Comparison of ENCODE assay signal across 11 cellular contexts in genomic region chr1:79716481-79716880, GRCh38.
DNase-seq lines count a peak whose midpoint lies in the region; ATAC-seq, FAIRE-seq and TF ChIP-seq lines count a peak whose summit lies in the region.
"Had no signal": no experiment of that assay in that cellular context is flagged by ENCODE, and none has a peak within 500 bp of the region (broad histone marks: within the 10 kb centered on the region; RNA-seq: fewer than 3 reads in every experiment).

No MANE protein-coding gene starts in this region.

- H3K27me3 Mint-ChIP-seq in astrocyte (ENCODE audit: low read depth, unreplicated experiment), result no peaks in the 10 kb centered on the region
- no peaks in the 10 kb centered on the region for H3K27me3 Mint-ChIP-seq in effector memory CD8-positive, alpha-beta T cell

- no peaks in the 10 kb centered on the region for H3K27me3 ChIP-seq in astrocyte (ENCODE audit: insufficient read depth, low read length)
- H3K27me3 ChIP-seq: thyroid gland had no signal

- no peak overlapping the region for H3K27ac ChIP-seq in astrocyte (ENCODE audit: low read depth, low read length)
- H3K27ac ChIP-seq: skin epidermis, thyroid gland had no signal

- H3K36me3 Mint-ChIP-seq in astrocyte (ENCODE audit: low read depth, unreplicated experiment), result no peaks in the 10 kb centered on the region
- no peaks in the 10 kb centered on the region for H3K36me3 Mint-ChIP-seq in effector memory CD8-positive, alpha-beta T cell (ENCODE audit: insufficient read depth)

- H4K20me1 ChIP-seq in astrocyte (ENCODE audit: insufficient read depth, low read length), result no peaks in the 10 kb centered on the region

- no peak overlapping the region for H3K4me2 ChIP-seq in astrocyte (ENCODE audit: low read length)

- no peaks in the 10 kb centered on the region for H3K9me3 ChIP-seq in astrocyte (ENCODE audit: insufficient read depth, low read depth, low read length)
- H3K9me3 ChIP-seq: thyroid gland had no signal

- peaks cover 2% of the 10 kb centered on the region for H3K4me1 Mint-ChIP-seq in astrocyte (ENCODE audit: low read depth, unreplicated experiment)
- H3K4me1 Mint-ChIP-seq in effector memory CD8-positive, alpha-beta T cell (ENCODE audit: low read depth in 2 of 2), result no peaks in the 10 kb centered on the region

- no peak overlapping the region for H3K4me3 ChIP-seq in astrocyte (ENCODE audit: insufficient read depth, low read depth, low read length)
- H3K4me3 ChIP-seq: skin epidermis, thyroid gland had no signal

- no peak overlapping the region for H3K4me3 Mint-ChIP-seq in astrocyte (ENCODE audit: unreplicated experiment)
- H3K4me3 Mint-ChIP-seq in effector memory CD8-positive, alpha-beta T cell, result no peak overlapping the region

- no peak for TF ChIP-seq CTCF in astrocyte (IDR thresholded peaks at IDR 0.05; ENCODE audit: insufficient read depth, low read depth, low read length)

- no peaks in the 10 kb centered on the region for H3K79me2 ChIP-seq in astrocyte (ENCODE audit: insufficient read depth, low read length)

- peaks cover 2% of the 10 kb centered on the region for H3K9me3 Mint-ChIP-seq in astrocyte (ENCODE audit: unreplicated experiment)
- peaks cover 13 to 32% of the 10 kb centered on the region in 2 donors for H3K9me3 Mint-ChIP-seq in effector memory CD8-positive, alpha-beta T cell

- no peak for ATAC-seq in effector memory CD8-positive, alpha-beta T cell (replicated peaks)
- ATAC-seq in HG03097 (IDR thresholded peaks at IDR 0.05; ENCODE audit: low FRiP score, unreplicated experiment) (no peak), GM19035 (IDR thresholded peaks at IDR 0.05; ENCODE audit: unreplicated experiment) (no peak)

- no peaks in the 10 kb centered on the region for H3K36me3 ChIP-seq in astrocyte (ENCODE audit: insufficient read depth, low read length)
- H3K36me3 ChIP-seq: thyroid gland had no signal

- H3K9ac ChIP-seq in astrocyte (ENCODE audit: low read length), result no peak overlapping the region

- DNase-seq in HPDE6-E6E7 (ENCODE audit: extremely low spot score) (peak; percentile 12), astrocyte (ENCODE audit: low read depth) (peak; percentile 91), glomerular endothelial cell (ENCODE audit: extremely low read depth, low read depth, low spot score) (peak; percentile 75), smooth muscle cell of the brain vasculature (ENCODE audit: low read depth, low spot score) (peak; percentile 53)
- DNase-seq in effector memory CD8-positive, alpha-beta T cell, result no peak
- DNase-seq: effector memory CD4-positive, alpha-beta T cell; Kasumi-1; thyroid gland had no signal

- H3K27ac Mint-ChIP-seq in astrocyte (ENCODE audit: unreplicated experiment), result no peak overlapping the region
- no peak overlapping the region for H3K27ac Mint-ChIP-seq in effector memory CD8-positive, alpha-beta T cell

- no peak for FAIRE-seq in astrocyte (lab: Jason Lieb, UNC)

- H3K4me1 ChIP-seq in astrocyte (ENCODE audit: insufficient read depth, low read length), result no peaks in the 10 kb centered on the region
- H3K4me1 ChIP-seq: thyroid gland had no signal

- H2AFZ ChIP-seq in astrocyte (ENCODE audit: low read depth, low read length), result no peak overlapping the region

Comparison
In these comparisons a context has a peak if more than half of its experiments do, and no peak if none do; other contexts are left out.
1. DNase-seq: peak in HPDE6-E6E7 (single experiment), astrocyte (single experiment), glomerular endothelial cell (single experiment) and smooth muscle cell of the brain vasculature (single experiment); none in effector memory CD8-positive, alpha-beta T cell (0 of 3).